ENCODE assay signal across 1 cellular context in the genomic region with DNA sequence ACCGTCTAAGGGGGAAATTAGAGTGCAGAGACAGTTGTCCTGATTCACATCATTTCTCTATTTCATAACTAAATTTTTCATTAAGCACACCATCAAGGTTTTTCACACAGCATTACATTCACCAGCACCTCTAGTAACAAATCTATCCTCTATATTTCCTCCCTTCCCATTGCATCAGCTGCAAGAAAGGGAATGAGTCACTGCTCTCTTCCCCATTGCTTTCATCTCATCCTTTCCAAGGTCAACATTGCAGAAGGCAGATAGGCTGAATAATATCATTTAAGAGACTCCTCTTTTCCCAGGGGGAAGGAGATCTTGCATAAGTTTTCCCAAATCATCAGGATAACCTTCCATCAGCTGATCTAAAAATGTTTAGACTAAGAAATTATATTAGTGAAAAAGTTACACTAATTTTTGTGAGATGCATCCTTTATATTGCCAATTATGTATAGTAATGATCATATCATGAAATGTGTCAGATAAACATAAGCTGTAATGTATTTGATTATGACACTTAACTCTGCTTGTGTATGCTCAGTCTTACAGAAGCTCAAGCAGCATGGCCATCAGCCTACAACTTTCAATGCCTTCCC.
TF ChIP-seq lines count a peak whose summit lies in the region.

No MANE protein-coding gene starts in this region.

TF ChIP-seq in HepG2, 621 proteins besides CTCF, POLR2A, EP300 and RAD21 (continued from another document and continues in another):
- TF ChIP-seq, protein P1, sequence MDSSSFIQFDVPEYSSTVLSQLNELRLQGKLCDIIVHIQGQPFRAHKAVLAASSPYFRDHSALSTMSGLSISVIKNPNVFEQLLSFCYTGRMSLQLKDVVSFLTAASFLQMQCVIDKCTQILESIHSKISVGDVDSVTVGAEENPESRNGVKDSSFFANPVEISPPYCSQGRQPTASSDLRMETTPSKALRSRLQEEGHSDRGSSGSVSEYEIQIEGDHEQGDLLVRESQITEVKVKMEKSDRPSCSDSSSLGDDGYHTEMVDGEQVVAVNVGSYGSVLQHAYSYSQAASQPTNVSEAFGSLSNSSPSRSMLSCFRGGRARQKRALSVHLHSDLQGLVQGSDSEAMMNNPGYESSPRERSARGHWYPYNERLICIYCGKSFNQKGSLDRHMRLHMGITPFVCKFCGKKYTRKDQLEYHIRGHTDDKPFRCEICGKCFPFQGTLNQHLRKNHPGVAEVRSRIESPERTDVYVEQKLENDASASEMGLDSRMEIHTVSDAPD (CRISPR knock-in tag; IDR thresholded peaks at IDR 0.05): no peak
- TF ChIP-seq, protein P2, sequence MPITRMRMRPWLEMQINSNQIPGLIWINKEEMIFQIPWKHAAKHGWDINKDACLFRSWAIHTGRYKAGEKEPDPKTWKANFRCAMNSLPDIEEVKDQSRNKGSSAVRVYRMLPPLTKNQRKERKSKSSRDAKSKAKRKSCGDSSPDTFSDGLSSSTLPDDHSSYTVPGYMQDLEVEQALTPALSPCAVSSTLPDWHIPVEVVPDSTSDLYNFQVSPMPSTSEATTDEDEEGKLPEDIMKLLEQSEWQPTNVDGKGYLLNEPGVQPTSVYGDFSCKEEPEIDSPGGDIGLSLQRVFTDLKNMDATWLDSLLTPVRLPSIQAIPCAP (CRISPR knock-in tag; IDR thresholded peaks at IDR 0.05; ENCODE audit: low read depth): no peak
- no peak for TF ChIP-seq ZBTB8A (CRISPR knock-in tag; IDR thresholded peaks at IDR 0.05; ENCODE audit: borderline replicate concordance, low read depth)
- TF ChIP-seq CEBPG (CRISPR knock-in tag; IDR thresholded peaks at IDR 0.05): peak; percentile 99
- no peak for TF ChIP-seq MIER3 (CRISPR knock-in tag; IDR thresholded peaks at IDR 0.05; ENCODE audit: borderline replicate concordance)
- no peak for TF ChIP-seq NRL (CRISPR knock-in tag; IDR thresholded peaks at IDR 0.05; ENCODE audit: borderline replicate concordance)
- TF ChIP-seq, protein P3, sequence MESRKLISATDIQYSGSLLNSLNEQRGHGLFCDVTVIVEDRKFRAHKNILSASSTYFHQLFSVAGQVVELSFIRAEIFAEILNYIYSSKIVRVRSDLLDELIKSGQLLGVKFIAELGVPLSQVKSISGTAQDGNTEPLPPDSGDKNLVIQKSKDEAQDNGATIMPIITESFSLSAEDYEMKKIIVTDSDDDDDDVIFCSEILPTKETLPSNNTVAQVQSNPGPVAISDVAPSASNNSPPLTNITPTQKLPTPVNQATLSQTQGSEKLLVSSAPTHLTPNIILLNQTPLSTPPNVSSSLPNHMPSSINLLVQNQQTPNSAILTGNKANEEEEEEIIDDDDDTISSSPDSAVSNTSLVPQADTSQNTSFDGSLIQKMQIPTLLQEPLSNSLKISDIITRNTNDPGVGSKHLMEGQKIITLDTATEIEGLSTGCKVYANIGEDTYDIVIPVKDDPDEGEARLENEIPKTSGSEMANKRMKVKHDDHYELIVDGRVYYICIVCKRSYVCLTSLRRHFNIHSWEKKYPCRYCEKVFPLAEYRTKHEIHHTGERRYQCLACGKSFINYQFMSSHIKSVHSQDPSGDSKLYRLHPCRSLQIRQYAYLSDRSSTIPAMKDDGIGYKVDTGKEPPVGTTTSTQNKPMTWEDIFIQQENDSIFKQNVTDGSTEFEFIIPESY (CRISPR knock-in tag; IDR thresholded peaks at IDR 0.05): no peak
- TF ChIP-seq ZNF24 (IDR thresholded peaks at IDR 0.05): no peak
- TF ChIP-seq, protein P4, sequence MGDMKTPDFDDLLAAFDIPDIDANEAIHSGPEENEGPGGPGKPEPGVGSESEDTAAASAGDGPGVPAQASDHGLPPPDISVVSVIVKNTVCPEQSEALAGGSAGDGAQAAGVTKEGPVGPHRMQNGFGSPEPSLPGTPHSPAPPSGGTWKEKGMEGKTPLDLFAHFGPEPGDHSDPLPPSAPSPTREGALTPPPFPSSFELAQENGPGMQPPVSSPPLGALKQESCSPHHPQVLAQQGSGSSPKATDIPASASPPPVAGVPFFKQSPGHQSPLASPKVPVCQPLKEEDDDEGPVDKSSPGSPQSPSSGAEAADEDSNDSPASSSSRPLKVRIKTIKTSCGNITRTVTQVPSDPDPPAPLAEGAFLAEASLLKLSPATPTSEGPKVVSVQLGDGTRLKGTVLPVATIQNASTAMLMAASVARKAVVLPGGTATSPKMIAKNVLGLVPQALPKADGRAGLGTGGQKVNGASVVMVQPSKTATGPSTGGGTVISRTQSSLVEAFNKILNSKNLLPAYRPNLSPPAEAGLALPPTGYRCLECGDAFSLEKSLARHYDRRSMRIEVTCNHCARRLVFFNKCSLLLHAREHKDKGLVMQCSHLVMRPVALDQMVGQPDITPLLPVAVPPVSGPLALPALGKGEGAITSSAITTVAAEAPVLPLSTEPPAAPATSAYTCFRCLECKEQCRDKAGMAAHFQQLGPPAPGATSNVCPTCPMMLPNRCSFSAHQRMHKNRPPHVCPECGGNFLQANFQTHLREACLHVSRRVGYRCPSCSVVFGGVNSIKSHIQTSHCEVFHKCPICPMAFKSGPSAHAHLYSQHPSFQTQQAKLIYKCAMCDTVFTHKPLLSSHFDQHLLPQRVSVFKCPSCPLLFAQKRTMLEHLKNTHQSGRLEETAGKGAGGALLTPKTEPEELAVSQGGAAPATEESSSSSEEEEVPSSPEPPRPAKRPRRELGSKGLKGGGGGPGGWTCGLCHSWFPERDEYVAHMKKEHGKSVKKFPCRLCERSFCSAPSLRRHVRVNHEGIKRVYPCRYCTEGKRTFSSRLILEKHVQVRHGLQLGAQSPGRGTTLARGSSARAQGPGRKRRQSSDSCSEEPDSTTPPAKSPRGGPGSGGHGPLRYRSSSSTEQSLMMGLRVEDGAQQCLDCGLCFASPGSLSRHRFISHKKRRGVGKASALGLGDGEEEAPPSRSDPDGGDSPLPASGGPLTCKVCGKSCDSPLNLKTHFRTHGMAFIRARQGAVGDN (CRISPR knock-in tag; IDR thresholded peaks at IDR 0.05): no peak
- TF ChIP-seq ZNF558 (CRISPR knock-in tag; IDR thresholded peaks at IDR 0.05; ENCODE audit: borderline replicate concordance): no peak
- TF ChIP-seq, protein P5, sequence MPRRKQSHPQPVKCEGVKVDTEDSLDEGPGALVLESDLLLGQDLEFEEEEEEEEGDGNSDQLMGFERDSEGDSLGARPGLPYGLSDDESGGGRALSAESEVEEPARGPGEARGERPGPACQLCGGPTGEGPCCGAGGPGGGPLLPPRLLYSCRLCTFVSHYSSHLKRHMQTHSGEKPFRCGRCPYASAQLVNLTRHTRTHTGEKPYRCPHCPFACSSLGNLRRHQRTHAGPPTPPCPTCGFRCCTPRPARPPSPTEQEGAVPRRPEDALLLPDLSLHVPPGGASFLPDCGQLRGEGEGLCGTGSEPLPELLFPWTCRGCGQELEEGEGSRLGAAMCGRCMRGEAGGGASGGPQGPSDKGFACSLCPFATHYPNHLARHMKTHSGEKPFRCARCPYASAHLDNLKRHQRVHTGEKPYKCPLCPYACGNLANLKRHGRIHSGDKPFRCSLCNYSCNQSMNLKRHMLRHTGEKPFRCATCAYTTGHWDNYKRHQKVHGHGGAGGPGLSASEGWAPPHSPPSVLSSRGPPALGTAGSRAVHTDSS (CRISPR knock-in tag; conservative IDR thresholded peaks at IDR 0.05): no peak
- TF ChIP-seq, protein P6, sequence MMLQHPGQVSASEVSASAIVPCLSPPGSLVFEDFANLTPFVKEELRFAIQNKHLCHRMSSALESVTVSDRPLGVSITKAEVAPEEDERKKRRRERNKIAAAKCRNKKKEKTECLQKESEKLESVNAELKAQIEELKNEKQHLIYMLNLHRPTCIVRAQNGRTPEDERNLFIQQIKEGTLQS (CRISPR knock-in tag; IDR thresholded peaks at IDR 0.05): peak; percentile 96
- TF ChIP-seq, protein P7, sequence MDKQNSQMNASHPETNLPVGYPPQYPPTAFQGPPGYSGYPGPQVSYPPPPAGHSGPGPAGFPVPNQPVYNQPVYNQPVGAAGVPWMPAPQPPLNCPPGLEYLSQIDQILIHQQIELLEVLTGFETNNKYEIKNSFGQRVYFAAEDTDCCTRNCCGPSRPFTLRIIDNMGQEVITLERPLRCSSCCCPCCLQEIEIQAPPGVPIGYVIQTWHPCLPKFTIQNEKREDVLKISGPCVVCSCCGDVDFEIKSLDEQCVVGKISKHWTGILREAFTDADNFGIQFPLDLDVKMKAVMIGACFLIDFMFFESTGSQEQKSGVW (CRISPR knock-in tag; IDR thresholded peaks at IDR 0.05; ENCODE audit: borderline replicate concordance): no peak
- TF ChIP-seq, protein P8, sequence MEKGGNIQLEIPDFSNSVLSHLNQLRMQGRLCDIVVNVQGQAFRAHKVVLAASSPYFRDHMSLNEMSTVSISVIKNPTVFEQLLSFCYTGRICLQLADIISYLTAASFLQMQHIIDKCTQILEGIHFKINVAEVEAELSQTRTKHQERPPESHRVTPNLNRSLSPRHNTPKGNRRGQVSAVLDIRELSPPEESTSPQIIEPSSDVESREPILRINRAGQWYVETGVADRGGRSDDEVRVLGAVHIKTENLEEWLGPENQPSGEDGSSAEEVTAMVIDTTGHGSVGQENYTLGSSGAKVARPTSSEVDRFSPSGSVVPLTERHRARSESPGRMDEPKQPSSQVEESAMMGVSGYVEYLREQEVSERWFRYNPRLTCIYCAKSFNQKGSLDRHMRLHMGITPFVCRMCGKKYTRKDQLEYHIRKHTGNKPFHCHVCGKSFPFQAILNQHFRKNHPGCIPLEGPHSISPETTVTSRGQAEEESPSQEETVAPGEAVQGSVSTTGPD (CRISPR knock-in tag; IDR thresholded peaks at IDR 0.05): no peak
- no peak for TF ChIP-seq SIN3A (IDR thresholded peaks at IDR 0.05; ENCODE audit: borderline replicate concordance, low read depth, low read length)
- no peak for TF ChIP-seq FIP1L1 (IDR thresholded peaks at IDR 0.05; ENCODE audit: borderline replicate concordance, insufficient read depth, low read depth, low read length)
- TF ChIP-seq, protein P9, sequence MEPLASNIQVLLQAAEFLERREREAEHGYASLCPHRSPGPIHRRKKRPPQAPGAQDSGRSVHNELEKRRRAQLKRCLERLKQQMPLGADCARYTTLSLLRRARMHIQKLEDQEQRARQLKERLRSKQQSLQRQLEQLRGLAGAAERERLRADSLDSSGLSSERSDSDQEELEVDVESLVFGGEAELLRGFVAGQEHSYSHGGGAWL (CRISPR knock-in tag; IDR thresholded peaks at IDR 0.05): no peak
- TF ChIP-seq, protein P10, sequence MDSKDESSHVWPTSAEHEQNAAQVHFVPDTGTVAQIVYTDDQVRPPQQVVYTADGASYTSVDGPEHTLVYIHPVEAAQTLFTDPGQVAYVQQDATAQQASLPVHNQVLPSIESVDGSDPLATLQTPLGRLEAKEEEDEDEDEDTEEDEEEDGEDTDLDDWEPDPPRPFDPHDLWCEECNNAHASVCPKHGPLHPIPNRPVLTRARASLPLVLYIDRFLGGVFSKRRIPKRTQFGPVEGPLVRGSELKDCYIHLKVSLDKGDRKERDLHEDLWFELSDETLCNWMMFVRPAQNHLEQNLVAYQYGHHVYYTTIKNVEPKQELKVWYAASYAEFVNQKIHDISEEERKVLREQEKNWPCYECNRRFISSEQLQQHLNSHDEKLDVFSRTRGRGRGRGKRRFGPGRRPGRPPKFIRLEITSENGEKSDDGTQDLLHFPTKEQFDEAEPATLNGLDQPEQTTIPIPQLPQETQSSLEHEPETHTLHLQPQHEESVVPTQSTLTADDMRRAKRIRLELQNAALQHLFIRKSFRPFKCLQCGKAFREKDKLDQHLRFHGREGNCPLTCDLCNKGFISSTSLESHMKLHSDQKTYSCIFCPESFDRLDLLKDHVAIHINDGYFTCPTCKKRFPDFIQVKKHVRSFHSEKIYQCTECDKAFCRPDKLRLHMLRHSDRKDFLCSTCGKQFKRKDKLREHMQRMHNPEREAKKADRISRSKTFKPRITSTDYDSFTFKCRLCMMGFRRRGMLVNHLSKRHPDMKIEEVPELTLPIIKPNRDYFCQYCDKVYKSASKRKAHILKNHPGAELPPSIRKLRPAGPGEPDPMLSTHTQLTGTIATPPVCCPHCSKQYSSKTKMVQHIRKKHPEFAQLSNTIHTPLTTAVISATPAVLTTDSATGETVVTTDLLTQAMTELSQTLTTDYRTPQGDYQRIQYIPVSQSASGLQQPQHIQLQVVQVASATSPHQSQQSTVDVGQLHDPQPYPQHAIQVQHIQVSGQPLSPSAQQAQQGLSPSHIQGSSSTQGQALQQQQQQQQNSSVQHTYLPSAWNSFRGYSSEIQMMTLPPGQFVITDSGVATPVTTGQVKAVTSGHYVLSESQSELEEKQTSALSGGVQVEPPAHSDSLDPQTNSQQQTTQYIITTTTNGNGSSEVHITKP (CRISPR knock-in tag; IDR thresholded peaks at IDR 0.05; ENCODE audit: low read depth): 0 out of 2 replicates have a peak, but pooled peaks have one; percentile 27
- TF ChIP-seq, protein P11, sequence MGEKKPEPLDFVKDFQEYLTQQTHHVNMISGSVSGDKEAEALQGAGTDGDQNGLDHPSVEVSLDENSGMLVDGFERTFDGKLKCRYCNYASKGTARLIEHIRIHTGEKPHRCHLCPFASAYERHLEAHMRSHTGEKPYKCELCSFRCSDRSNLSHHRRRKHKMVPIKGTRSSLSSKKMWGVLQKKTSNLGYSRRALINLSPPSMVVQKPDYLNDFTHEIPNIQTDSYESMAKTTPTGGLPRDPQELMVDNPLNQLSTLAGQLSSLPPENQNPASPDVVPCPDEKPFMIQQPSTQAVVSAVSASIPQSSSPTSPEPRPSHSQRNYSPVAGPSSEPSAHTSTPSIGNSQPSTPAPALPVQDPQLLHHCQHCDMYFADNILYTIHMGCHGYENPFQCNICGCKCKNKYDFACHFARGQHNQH (CRISPR knock-in tag; IDR thresholded peaks at IDR 0.05): no peak
- no peak for TF ChIP-seq ZNF274 (CRISPR knock-in tag; IDR thresholded peaks at IDR 0.05)
- no peak for TF ChIP-seq ZNF205 (CRISPR knock-in tag; IDR thresholded peaks at IDR 0.05)
- TF ChIP-seq ZNF224 (CRISPR knock-in tag; IDR thresholded peaks at IDR 0.05): no peak
- TF ChIP-seq RBAK (CRISPR knock-in tag; IDR thresholded peaks at IDR 0.05): no peak
- no peak for TF ChIP-seq MAFF (IDR thresholded peaks at IDR 0.05; ENCODE audit: low read depth, low read length)
- no peak for TF ChIP-seq ZNF709 (CRISPR knock-in tag; IDR thresholded peaks at IDR 0.05)
- no peak for TF ChIP-seq NFRKB (IDR thresholded peaks at IDR 0.05)
- no peak for TF ChIP-seq NONO (IDR thresholded peaks at IDR 0.05)
- TF ChIP-seq NONO (CRISPR knock-in tag; conservative IDR thresholded peaks at IDR 0.05): no peak
- no peak for TF ChIP-seq ZNF768 (CRISPR knock-in tag; IDR thresholded peaks at IDR 0.05)
- no peak for TF ChIP-seq ZNF431 (CRISPR knock-in tag; IDR thresholded peaks at IDR 0.05; ENCODE audit: borderline replicate concordance, low read depth)
- TF ChIP-seq HDAC2 (CRISPR knock-in tag; IDR thresholded peaks at IDR 0.05): peak; percentile 43; the same call in 1 of the 2 replicates
- TF ChIP-seq ZNF766 (CRISPR knock-in tag; IDR thresholded peaks at IDR 0.05; ENCODE audit: borderline replicate concordance): no peak
- no peak for TF ChIP-seq BORCS8-MEF2B (CRISPR knock-in tag; IDR thresholded peaks at IDR 0.05)
- no peak for TF ChIP-seq ZNF501 (CRISPR knock-in tag; IDR thresholded peaks at IDR 0.05)
- TF ChIP-seq, protein P12, sequence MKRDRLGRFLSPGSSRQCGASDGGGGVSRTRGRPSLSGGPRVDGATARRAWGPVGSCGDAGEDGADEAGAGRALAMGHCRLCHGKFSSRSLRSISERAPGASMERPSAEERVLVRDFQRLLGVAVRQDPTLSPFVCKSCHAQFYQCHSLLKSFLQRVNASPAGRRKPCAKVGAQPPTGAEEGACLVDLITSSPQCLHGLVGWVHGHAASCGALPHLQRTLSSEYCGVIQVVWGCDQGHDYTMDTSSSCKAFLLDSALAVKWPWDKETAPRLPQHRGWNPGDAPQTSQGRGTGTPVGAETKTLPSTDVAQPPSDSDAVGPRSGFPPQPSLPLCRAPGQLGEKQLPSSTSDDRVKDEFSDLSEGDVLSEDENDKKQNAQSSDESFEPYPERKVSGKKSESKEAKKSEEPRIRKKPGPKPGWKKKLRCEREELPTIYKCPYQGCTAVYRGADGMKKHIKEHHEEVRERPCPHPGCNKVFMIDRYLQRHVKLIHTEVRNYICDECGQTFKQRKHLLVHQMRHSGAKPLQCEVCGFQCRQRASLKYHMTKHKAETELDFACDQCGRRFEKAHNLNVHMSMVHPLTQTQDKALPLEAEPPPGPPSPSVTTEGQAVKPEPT (CRISPR knock-in tag; IDR thresholded peaks at IDR 0.05; ENCODE audit: low read depth): no peak
